Comparison of ENCODE assay signal across 26 cellular contexts in the genomic region with DNA sequence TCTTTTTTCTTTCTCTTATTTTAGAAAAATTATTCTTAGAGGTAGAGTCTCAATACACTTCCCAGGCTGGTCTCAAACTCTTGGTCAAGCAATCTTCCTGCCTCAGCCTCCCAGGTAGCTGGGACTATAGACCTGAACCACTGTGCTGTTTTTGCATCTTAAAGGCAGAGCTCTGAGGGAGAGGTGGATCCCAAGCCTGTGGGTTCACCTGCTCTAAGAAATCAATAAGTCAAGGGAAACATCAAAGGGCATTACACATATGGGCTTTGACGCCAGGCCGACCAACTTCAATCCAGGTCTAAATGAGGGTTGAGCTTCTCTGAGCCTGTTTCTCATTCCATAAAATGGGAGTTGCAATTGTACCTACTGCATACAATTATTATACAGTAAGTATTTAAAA.
A peak's percentile ranks its signal among the peaks of the same experiment; 100 is the strongest.
DNase-seq lines count a peak whose midpoint lies in the region; ATAC-seq and TF ChIP-seq lines count a peak whose summit lies in the region.
"Had no signal": no experiment of that assay in that cellular context is flagged by ENCODE, and none has a peak within 500 bp of the region (broad histone marks: within the 10 kb centered on the region; RNA-seq: fewer than 3 reads in every experiment).

No MANE protein-coding gene starts in this region.

- POLR2A ChIA-PET in CD4-positive, alpha-beta T cell (lab: Charles Lee), result no interaction called here

- H4K20me1 ChIP-seq in BLaER1, result no peaks in the 10 kb centered on the region

- no peaks in the 10 kb centered on the region for H3K36me3 Mint-ChIP-seq in CD4-positive, alpha-beta T cell (ENCODE audit: low read depth)
- H3K36me3 Mint-ChIP-seq in memory B cell, result no peaks in the 10 kb centered on the region

- H3K9me3 Mint-ChIP-seq in CD4-positive, alpha-beta T cell, result no peaks in the 10 kb centered on the region
- H3K9me3 Mint-ChIP-seq in memory B cell, result no peaks in the 10 kb centered on the region
- H3K9me3 Mint-ChIP-seq: stimulated activated naive CD8-positive, alpha-beta T cell treated with anti-CD3 and anti-CD28 coated beads, Interleukin-15, Interleukin-2, amounts not matched to agents 100 ng/mL and 50 ng/mL, for 24 hours had no signal

- no peaks in the 10 kb centered on the region for H3K36me3 ChIP-seq in BLaER1
- H3K36me3 ChIP-seq: gastroesophageal sphincter, MG63, tibial nerve had no signal

- H3K9me3 ChIP-seq in BLaER1, result no peaks in the 10 kb centered on the region
- H3K9me3 ChIP-seq in CD4-positive, alpha-beta T cell (ENCODE audit: control insufficient read depth, low read length), result no peaks in the 10 kb centered on the region
- H3K9me3 ChIP-seq: gastroesophageal sphincter, MG63, tibial nerve had no signal

- no peak overlapping the region for H3K27ac ChIP-seq in BLaER1
- H3K27ac ChIP-seq in CD4-positive, alpha-beta T cell (ENCODE audit: low read depth, low read length), result no peak overlapping the region
- H3K27ac ChIP-seq: HL-60 had no signal

- peak overlapping the region; percentile 84 for H3K4me2 ChIP-seq in BLaER1

- peak overlapping the region; percentile 93 for H3K27ac Mint-ChIP-seq in CD4-positive, alpha-beta T cell
- peak overlapping the region; percentile 95 for H3K27ac Mint-ChIP-seq in memory B cell
- H3K27ac Mint-ChIP-seq: stimulated activated naive CD8-positive, alpha-beta T cell treated with anti-CD3 and anti-CD28 coated beads, Interleukin-15, Interleukin-2, amounts not matched to agents 100 ng/mL and 50 ng/mL, for 24 hours had no signal

- CTCF ChIA-PET in CD4-positive, alpha-beta T cell (lab: Charles Lee), result interaction anchor here (0.5 kb wide), 1 partner anchor 153 kb away, joined by 3 read pairs; no protein-coding TSS in a partner anchor

- no peak overlapping the region for H3K4me3 ChIP-seq in BLaER1
- H3K4me3 ChIP-seq: MG63 had no signal

- H3K27me3 Mint-ChIP-seq in CD4-positive, alpha-beta T cell, result no peaks in the 10 kb centered on the region
- no peaks in the 10 kb centered on the region for H3K27me3 Mint-ChIP-seq in memory B cell

- H3K4me1 ChIP-seq in BLaER1, result peaks cover 48% of the 10 kb centered on the region

- H3K4me1 Mint-ChIP-seq in CD4-positive, alpha-beta T cell (ENCODE audit: low read depth), result peaks cover 22% of the 10 kb centered on the region
- H3K4me1 Mint-ChIP-seq in memory B cell, result peaks cover 17% of the 10 kb centered on the region

- no peak for DNase-seq in CD4-positive, alpha-beta T cell
- DNase-seq in SW480 (ENCODE audit: low spot score) (peak; percentile 51), memory B cell (ENCODE audit: low spot score in 2 of 2) (no peak), T-helper 1 cell (no peak), NCI-H226 (no peak), DMS79 (lab: John Stamatoyannopoulos, UW) (no peak)
- DNase-seq: activated CD4-positive, alpha-beta T cell treated with anti-CD3 and anti-CD28 coated beads, Interleukin-2, amount 50 U/mL, for 48 hours; activated gamma-delta T cell; amygdala; caudate nucleus; IMR-90; mesenchymal stem cell; MG63; NCI-H1417 treated with DMSO at 0.1 percent for 48 hours; NCI-H2171 treated with DMSO at 0.1 percent for 48 hours; NCI-H526 treated with DMSO at 0.1 percent for 48 hours; Right ventricle myocardium superior; stimulated activated CD4-positive, alpha-beta T cell treated with anti-CD3 and anti-CD28 coated beads, Interleukin-4, amount 100 ng/mL, for 24 hours; SW 1271 had no signal

- no peak for TF ChIP-seq CTCF in CD4-positive, alpha-beta T cell (IDR thresholded peaks at IDR 0.05)

- H3K4me3 Mint-ChIP-seq in CD4-positive, alpha-beta T cell, result peak overlapping the region; percentile 93
- H3K4me3 Mint-ChIP-seq in memory B cell, result no peak overlapping the region
- H3K4me3 Mint-ChIP-seq: neural crest cell had no signal

- H3K27me3 ChIP-seq in BLaER1, result no peaks in the 10 kb centered on the region
- H3K27me3 ChIP-seq in CD4-positive, alpha-beta T cell (ENCODE audit: control insufficient read depth, insufficient read depth, low read length), result no peaks in the 10 kb centered on the region
- H3K27me3 ChIP-seq: MG63, tibial nerve had no signal

- no peak for ATAC-seq in CD4-positive, alpha-beta T cell (ENCODE audit: poor library complexity)
- no peak for ATAC-seq in memory B cell (ENCODE audit: low read depth)
- ATAC-seq in GM21825 (IDR thresholded peaks at IDR 0.05; ENCODE audit: unreplicated experiment), result no peak
- ATAC-seq: gastroesophageal sphincter had no signal

- intact Hi-C loops in CD4-positive, alpha-beta T cell (cut with DNase I, micrococcal nuclease), result no loop called here

- H3K9ac ChIP-seq in BLaER1, result 0 out of 2 replicates have a peak overlapping the region, but pooled peaks have one; percentile 51
